Comparison of ENCODE assay signal across 24 cellular contexts in the genomic region with DNA sequence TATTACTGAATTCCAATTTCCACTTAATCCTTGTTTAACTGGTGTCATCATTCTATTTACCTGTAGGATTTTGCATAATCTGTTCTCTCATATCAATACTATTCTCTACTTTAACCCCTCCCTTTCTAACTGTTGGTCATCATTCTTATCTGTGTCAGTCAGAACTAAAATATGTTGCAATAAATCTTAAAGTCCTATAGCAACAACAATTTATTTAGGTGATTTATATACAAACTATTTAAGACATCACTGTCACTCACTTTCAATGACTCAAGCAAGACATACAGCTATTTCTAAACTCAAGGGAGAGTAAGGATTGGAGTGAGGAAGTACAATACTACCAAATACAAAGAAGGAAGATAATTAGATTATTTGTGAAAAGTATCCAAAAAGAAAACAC.
"Had no signal": no experiment of that assay in that cellular context is flagged by ENCODE, and none has a peak within 500 bp of the region (broad histone marks: within the 10 kb centered on the region; RNA-seq: fewer than 3 reads in every experiment).

No MANE protein-coding gene starts in this region.

- DNase-seq: activated CD4-positive, alpha-beta memory T cell treated with anti-CD3 and anti-CD28 coated beads for 36 hours; activated CD4-positive, alpha-beta T cell treated with anti-CD3 and anti-CD28 coated beads, Interleukin-2, amount 10 ng/mL, durations not matched to agents 7 days and 5 days; activated CD4-positive, CD25-positive, alpha-beta regulatory T cell; activated CD8-positive, alpha-beta memory T cell treated with anti-CD3 and anti-CD28 coated beads for 24 hours; activated gamma-delta T cell treated with Interleukin-2 at 50 U/mL for 16 hours; activated naive CD4-positive, alpha-beta T cell treated with anti-CD3 and anti-CD28 coated beads, Interleukin-2, amount 10 ng/mL, durations not matched to agents 7 days and 5 days; activated naive CD8-positive, alpha-beta T cell treated with anti-CD3 and anti-CD28 coated beads for 36 hours; activated T-cell treated with anti-CD3 and anti-CD28 coated beads for 4 hours; activated T-cell treated with anti-CD3 and anti-CD28 coated beads, Interleukin-2, amount 50 U/mL, for 72 hours; anterior cingulate cortex; central memory CD4-positive, alpha-beta T cell; MM.1S; NCI-H1105 treated with DMSO at 0.1 percent for 48 hours; NCI-H1436 treated with DMSO at 0.1 percent for 48 hours; NCI-H187; NCI-H2081; NCI-H446; NCI-H524; PC-9; Right ventricle myocardium superior; SJCRH30; SK-N-SH; T-helper 1 cell had no signal

- H3K27ac ChIP-seq: PC-9, SJCRH30, VCaP had no signal

- ATAC-seq: activated T-cell treated with anti-CD3 and anti-CD28 coated beads, Interleukin-2, amount 50 U/mL, for 72 hours had no signal

- H3K27me3 ChIP-seq: SJCRH30 had no signal

- H3K4me3 ChIP-seq: PC-9, SJCRH30 had no signal

- H3K36me3 ChIP-seq: SJCRH30 had no signal
